3 cellular contexts compared by ENCODE assay signal in genomic region chr11:113763040-113763439, GRCh38.
TF ChIP-seq lines count a peak whose summit lies in the region.

No MANE protein-coding gene starts in this region.

TF ChIP-seq in HEK293, 187 proteins besides CTCF, POLR2A, EP300 and RAD21:
- TF ChIP-seq ZNF146 (tag by site-specific recombination; IDR thresholded peaks at IDR 0.05): peak; percentile 87

TF ChIP-seq in SK-N-SH treated with all-trans-retinoic acid at 6 μM for 48 hours, 23 proteins besides CTCF, POLR2A, EP300 and RAD21:
- peak; percentile 60 for TF ChIP-seq ZNF8 (CRISPR knock-in tag; IDR thresholded peaks at IDR 0.05)

TF ChIP-seq in K562, 482 proteins besides CTCF, POLR2A, EP300 and RAD21:
- TF ChIP-seq ZNF146 (CRISPR knock-in tag; IDR thresholded peaks at IDR 0.05; ENCODE audit: unreplicated experiment): peak; percentile 62
TF ChIP-seq in K562: peak in this region for 1; not testable (repeated sequence) for 481.
